Comparison of ENCODE assay signal across 1 cellular context in the genomic region with DNA sequence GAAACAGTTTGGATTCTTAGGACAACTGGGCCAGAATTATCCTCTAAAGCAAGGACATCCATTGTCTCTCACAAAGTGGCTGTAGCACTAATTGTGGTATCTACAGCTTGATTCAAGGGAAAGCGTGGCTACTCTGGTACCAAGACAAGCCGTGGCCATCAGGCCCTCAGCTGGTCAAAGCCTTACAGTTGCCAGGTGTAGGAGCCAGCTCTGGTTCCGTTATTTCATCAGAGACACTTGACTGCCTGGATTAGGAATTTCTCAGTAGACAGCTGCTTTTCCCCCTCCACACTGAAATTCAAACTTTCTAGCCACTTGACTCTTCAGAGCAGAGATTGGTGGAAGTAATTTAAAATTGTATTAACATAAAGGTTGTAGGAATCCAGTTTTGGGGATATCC.
TF ChIP-seq lines count a peak whose summit lies in the region.

No MANE protein-coding gene starts in this region.

TF ChIP-seq in GM23338, 12 proteins besides CTCF, POLR2A, EP300 and RAD21 (continued from another document):
- no peak for TF ChIP-seq ZNF462 (CRISPR knock-in tag; IDR thresholded peaks at IDR 0.05)
- no peak for TF ChIP-seq ZNF114 (CRISPR knock-in tag; IDR thresholded peaks at IDR 0.05)
- TF ChIP-seq EZH2 (IDR thresholded peaks at IDR 0.05; ENCODE audit: low read depth, unreplicated experiment): no peak
- no peak for TF ChIP-seq CREB1 (CRISPR knock-in tag; IDR thresholded peaks at IDR 0.05; ENCODE audit: low read depth)
- TF ChIP-seq REST (IDR thresholded peaks at IDR 0.05; ENCODE audit: unreplicated experiment): no peak
- no peak for TF ChIP-seq STAT1 (IDR thresholded peaks at IDR 0.05; ENCODE audit: unreplicated experiment)
- no peak for TF ChIP-seq NANOG (IDR thresholded peaks at IDR 0.05; ENCODE audit: borderline replicate concordance)
- TF ChIP-seq JUNB (IDR thresholded peaks at IDR 0.05; ENCODE audit: unreplicated experiment): no peak
